1 cellular context compared by ENCODE assay signal in genomic region chr5:463952-464351, GRCh38.
TF ChIP-seq lines count a peak whose summit lies in the region.

No MANE protein-coding gene starts in this region.

TF ChIP-seq in SK-N-SH, 30 proteins besides CTCF, POLR2A, EP300 and RAD21 (continued from another document):
- TF ChIP-seq ZBTB33 (IDR thresholded peaks at IDR 0.05; ENCODE audit: borderline replicate concordance, low read depth) = no peak
- no peak for TF ChIP-seq FOXJ3 (CRISPR knock-in tag; IDR thresholded peaks at IDR 0.05)
- no peak for TF ChIP-seq EZH2phosphoT487 (IDR thresholded peaks at IDR 0.05; ENCODE audit: borderline replicate concordance, low read depth)
- TF ChIP-seq JUND (IDR thresholded peaks at IDR 0.05) = no peak
- no peak for TF ChIP-seq TAF1 (IDR thresholded peaks at IDR 0.05; ENCODE audit: borderline replicate concordance, low read depth, low read length)
- no peak for TF ChIP-seq GABPA (IDR thresholded peaks at IDR 0.05; ENCODE audit: low read depth)
- no peak for TF ChIP-seq PBX3 (IDR thresholded peaks at IDR 0.05)
